Comparison of ENCODE assay signal across 20 cellular contexts in genomic region chr18:74278983-74279382, GRCh38. TPM values are rescaled to one million over a fixed set of nuclear protein-coding genes. Genes with fewer than 3 reads are reported as not detected.
A peak's percentile ranks its signal among the peaks of the same experiment; 100 is the strongest.
DNase-seq lines count a peak whose midpoint lies in the region; ATAC-seq, FAIRE-seq and TF ChIP-seq lines count a peak whose summit lies in the region.
"Had no signal": no experiment of that assay in that cellular context is flagged by ENCODE, and none has a peak within 500 bp of the region (broad histone marks: within the 10 kb centered on the region; RNA-seq: fewer than 3 reads in every experiment).

No MANE protein-coding gene starts in this region.

- H3K4me3 ChIP-seq in body of pancreas (no peak overlapping the region), HepG2 (replicated peaks in 1 of 3; ENCODE audit: insufficient read depth in 1 of 3, low read depth in 2 of 3, low read length in 3 of 3) (no peak overlapping the region), subcutaneous abdominal adipose tissue (ENCODE audit: low read depth in 1 of 5, low read length in 5 of 5) (no peak overlapping the region)
- H3K4me3 ChIP-seq: A549, HAP-1 had no signal

- CTCF ChIA-PET in HepG2 (lab: Yijun Ruan, JAX; ENCODE audit: low intra/inter-chr PET ratio, low total read pairs), result no interaction called here
- CTCF ChIA-PET in activated CD8-positive, alpha-beta memory T cell treated with anti-CD3 and anti-CD28 coated beads, Interleukin-2, amount 10 ng/mL, durations not matched to agents 7 days and 5 days (lab: Charles Lee), result no interaction called here

- peaks cover 98% of the 10 kb centered on the region for H3K79me2 ChIP-seq in HepG2 (ENCODE audit: insufficient read depth, low read length)

- no peaks in the 10 kb centered on the region for H3K36me3 Mint-ChIP-seq in activated CD8-positive, alpha-beta memory T cell treated with anti-CD3 and anti-CD28 coated beads, Interleukin-2, amount 10 ng/mL, durations not matched to agents 7 days and 5 days

- TF ChIP-seq POLR2A in body of pancreas (IDR thresholded peaks at IDR 0.05), result no peak
- no peak for TF ChIP-seq POLR2A in erythroblast (IDR thresholded peaks at IDR 0.05; ENCODE audit: low read length)
- TF ChIP-seq POLR2A in HepG2 (IDR thresholded peaks at IDR 0.05; ENCODE audit: insufficient read depth in 1 of 2, low read depth in 2 of 2, low read length in 2 of 2), result no peak

- ATAC-seq in body of pancreas, result peak; percentile 23
- ATAC-seq in HepG2, result no peak
- ATAC-seq in activated CD8-positive, alpha-beta memory T cell treated with anti-CD3 and anti-CD28 coated beads, Interleukin-2, amount 10 ng/mL, durations not matched to agents 7 days and 5 days, result no peak
- ATAC-seq: A549 had no signal

- H4K20me1 ChIP-seq in HepG2 (ENCODE audit: insufficient read depth, low read length), result peaks cover 5% of the 10 kb centered on the region; the same call in 1 of the 2 replicates

- in situ Hi-C loops in HepG2 (cut with HindIII; ENCODE audit: extremely low pct_ligation_motif_present, low pct_unique_long_range_greater_than_20kb), result loop anchor here (25.0 kb wide), 1 partner anchor 933 kb away; the partner anchor contains the start of genes PTGR3 and TSHZ1

- H3K4me2 ChIP-seq in HepG2 (ENCODE audit: low read depth, low read length), result no peak overlapping the region
- H3K4me2 ChIP-seq: A549 had no signal

- H3K4me1 Mint-ChIP-seq in activated CD8-positive, alpha-beta memory T cell treated with anti-CD3 and anti-CD28 coated beads, Interleukin-2, amount 10 ng/mL, durations not matched to agents 7 days and 5 days, result peaks cover 14% of the 10 kb centered on the region

- no peak for TF ChIP-seq EP300 in HepG2 (IDR thresholded peaks at IDR 0.05; ENCODE audit: low read depth in 2 of 2, low read length in 2 of 2)
- TF ChIP-seq EP300 in HepG2 (CRISPR knock-in tag; IDR thresholded peaks at IDR 0.05; ENCODE audit: borderline replicate concordance), result no peak

- H3K27me3 ChIP-seq in body of pancreas (no peaks in the 10 kb centered on the region), HepG2 (ENCODE audit: control insufficient read depth in 1 of 2, insufficient read depth in 2 of 2, low read length in 2 of 2) (no peaks in the 10 kb centered on the region), subcutaneous abdominal adipose tissue (ENCODE audit: control insufficient read depth in 5 of 5, insufficient read depth in 4 of 5, low read length in 5 of 5) (no peaks in the 10 kb centered on the region)

- no TSS peak for BruUV-seq in HepG2 (replicated peaks; lab: Mats Ljungman, UMichigan)

- H3K27ac ChIP-seq in body of pancreas (peak overlapping the region; percentile 34 to 95 (median 74)), HepG2 (ENCODE audit: extremely low read length, insufficient read depth, low read length) (no peak overlapping the region), subcutaneous abdominal adipose tissue (ENCODE audit: low read depth, low read length) (peak overlapping the region; percentile 71)
- H3K27ac ChIP-seq: A549 had no signal

- H3K9ac ChIP-seq in HepG2 (ENCODE audit: insufficient read depth, low read depth, low read length) (no peak overlapping the region), subcutaneous abdominal adipose tissue (ENCODE audit: low read length in 5 of 5) (no peak overlapping the region)

- TF ChIP-seq CTCF in body of pancreas (IDR thresholded peaks at IDR 0.05) (no peak), HepG2 (CRISPR knock-in tag; IDR thresholded peaks at IDR 0.05) (no peak)

- FAIRE-seq in HepG2 (lab: Jason Lieb, UNC), result no peak
- FAIRE-seq: A549, GM12891, GM19239 had no signal

- H3K9me3 ChIP-seq in body of pancreas, result no peaks in the 10 kb centered on the region
- H3K9me3 ChIP-seq in HepG2 (ENCODE audit: low read length), result no peaks in the 10 kb centered on the region
- H3K9me3 ChIP-seq in subcutaneous abdominal adipose tissue (ENCODE audit: control insufficient read depth in 5 of 5, low read length in 5 of 5), result no peaks in the 10 kb centered on the region
- H3K9me3 ChIP-seq: A549, HAP-1 had no signal

- H3K27me3 Mint-ChIP-seq in activated CD8-positive, alpha-beta memory T cell treated with anti-CD3 and anti-CD28 coated beads, Interleukin-2, amount 10 ng/mL, durations not matched to agents 7 days and 5 days, result no peaks in the 10 kb centered on the region
- H3K27me3 Mint-ChIP-seq: CD4-positive, alpha-beta memory T cell had no signal

- POLR2A ChIA-PET in HepG2 (lab: Yijun Ruan, JAX), result no interaction called here

- 72 to 82% methylated on average over 7 of the region's 7 CpGs for WGBS in body of pancreas, 2 donors
- 94% methylated on average over 7 of the region's 7 CpGs for WGBS in HepG2 (ENCODE audit: low lambda C conversion rate)

- TF ChIP-seq RAD21 in HepG2 (CRISPR knock-in tag; IDR thresholded peaks at IDR 0.05), result no peak

- H3K36me3 ChIP-seq in body of pancreas (replicated peaks in 1 of 2; ENCODE audit: insufficient read depth in 1 of 2, low read depth in 2 of 2) (no peaks in the 10 kb centered on the region), HepG2 (replicated peaks in 1 of 2; ENCODE audit: control insufficient read depth in 1 of 2, insufficient read depth in 2 of 2, low read length in 2 of 2) (peaks cover 0 to 7% of the 10 kb centered on the region in 2 experiments; a peak in 1 of 5 replicates), subcutaneous abdominal adipose tissue (ENCODE audit: control insufficient read depth in 5 of 5, insufficient read depth in 5 of 5, low read length in 5 of 5) (peaks cover 0 to 10% (median 6%) of the 10 kb centered on the region in 5 donors)
- H3K36me3 ChIP-seq: HAP-1 had no signal

- intact Hi-C loops in body of pancreas (cut with DNase I), result loop anchor here (10.0 kb wide), 1 partner anchor 84 kb away; no protein-coding TSS in a partner anchor
- intact Hi-C loops in HepG2 (cut with micrococcal nuclease; ENCODE audit: unreplicated experiment), result loop anchor here (1.0 kb wide), 1 partner anchor 13 kb away; no protein-coding TSS in a partner anchor

- DNase-seq in body of pancreas, result no peak
- DNase-seq in erythroblast (lab: John Stamatoyannopoulos, UW), result peak; percentile 53 to 60
- DNase-seq in HepG2 (ENCODE audit: low spot score), result no peak
- DNase-seq in NCI-H146 treated with DMSO at 0.1 percent for 48 hours (lab: John Stamatoyannopoulos, UW; ENCODE audit: unreplicated experiment), result no peak
- DNase-seq in activated CD8-positive, alpha-beta memory T cell treated with anti-CD3 and anti-CD28 coated beads, Interleukin-2, amount 50 U/mL, for 48 hours, result no peak
- DNase-seq in NCI-H748 treated with DMSO at 0.1 percent for 48 hours (lab: John Stamatoyannopoulos, UW), result no peak
- no peak for DNase-seq in activated CD8-positive, alpha-beta memory T cell treated with anti-CD3 and anti-CD28 coated beads, Interleukin-2, amount 10 ng/mL, durations not matched to agents 7 days and 5 days
- DNase-seq: AML-193; CD4-positive, alpha-beta memory T cell; DMS153; DMS79 had no signal

- no peak overlapping the region for H2AFZ ChIP-seq in HepG2 (ENCODE audit: low read length)

- peaks cover 90% of the 10 kb centered on the region for H3K4me1 ChIP-seq in body of pancreas
- peaks cover 84% of the 10 kb centered on the region for H3K4me1 ChIP-seq in HepG2 (ENCODE audit: insufficient read depth, low read length)
- peaks cover 19 to 82% (median 80%) of the 10 kb centered on the region in 5 donors for H3K4me1 ChIP-seq in subcutaneous abdominal adipose tissue (ENCODE audit: control insufficient read depth in 5 of 5, insufficient read depth in 5 of 5, low read length in 5 of 5)
- H3K4me1 ChIP-seq: HAP-1 had no signal

- H3K4me3 Mint-ChIP-seq in activated CD8-positive, alpha-beta memory T cell treated with anti-CD3 and anti-CD28 coated beads, Interleukin-2, amount 10 ng/mL, durations not matched to agents 7 days and 5 days, result no peak overlapping the region
- H3K4me3 Mint-ChIP-seq: CD14-positive monocyte; CD4-positive, alpha-beta memory T cell had no signal

- no peak overlapping the region for H3K27ac Mint-ChIP-seq in activated CD8-positive, alpha-beta memory T cell treated with anti-CD3 and anti-CD28 coated beads, Interleukin-2, amount 10 ng/mL, durations not matched to agents 7 days and 5 days
- H3K27ac Mint-ChIP-seq: CD14-positive monocyte had no signal

- no peaks in the 10 kb centered on the region for H3K9me3 Mint-ChIP-seq in activated CD8-positive, alpha-beta memory T cell treated with anti-CD3 and anti-CD28 coated beads, Interleukin-2, amount 10 ng/mL, durations not matched to agents 7 days and 5 days (ENCODE audit: low read depth)
- H3K9me3 Mint-ChIP-seq: CD4-positive, alpha-beta memory T cell had no signal

RNA-seq across cellular contexts. Expression of gene CYB5A, which starts 12.8 kb away (rescaled TPM):
- total RNA-seq in body of pancreas (100 to 1,000 TPM; 209 to 264 TPM), HepG2 (2016; rRNA removed; fragmentation: Illumina TruSeq; extraction: Trizol) (356 and 411 TPM in 2 replicates)
- total RNA-seq in HepG2 (2016; cell fraction: cytosol; rRNA removed; fragmentation: Illumina TruSeq; extraction: Trizol; ENCODE audit: low read depth), result 374 and 466 TPM in 2 replicates
- 373 and 443 TPM in 2 replicates for total RNA-seq in HepG2 (2016; cell fraction: insoluble cytoplasmic fraction; rRNA removed; fragmentation: Illumina TruSeq; extraction: Trizol)
- total RNA-seq in HepG2 (2016; cell fraction: membrane; rRNA removed; fragmentation: Illumina TruSeq; extraction: Trizol), result 360 and 432 TPM in 2 replicates
- 129 and 140 TPM in 2 replicates for total RNA-seq in HepG2 (2016; cell fraction: nucleus; rRNA removed; fragmentation: Illumina TruSeq; extraction: Trizol)
- polyA plus RNA-seq in HepG2 (2011; rRNA removed), result 215 and 233 TPM in 2 replicates
- 375 and 416 TPM in 2 replicates for polyA plus RNA-seq in HepG2 (2011; cell fraction: cytosol; rRNA removed)
- 94.1 and 130 TPM in 2 replicates for polyA plus RNA-seq in HepG2 (2011; cell fraction: nucleus; rRNA removed)
- polyA plus RNA-seq in HepG2 (2012), result 216 and 218 TPM in 2 replicates
- 479 and 611 TPM in 2 replicates for polyA plus RNA-seq in HepG2 (2016; cell fraction: cytosol; fragmentation: Illumina TruSeq; extraction: Trizol; ENCODE audit: low read depth)
- 473 and 479 TPM in 2 replicates for polyA plus RNA-seq in HepG2 (2016; cell fraction: insoluble cytoplasmic fraction; fragmentation: Illumina TruSeq; extraction: Trizol; ENCODE audit: low read depth)
- polyA plus RNA-seq in HepG2 (2016; cell fraction: membrane; fragmentation: Illumina TruSeq; extraction: Trizol; ENCODE audit: low read depth), result 378 and 460 TPM in 2 replicates
- 240 and 246 TPM in 2 replicates for polyA plus RNA-seq in HepG2 (2016; cell fraction: nucleus; fragmentation: Illumina TruSeq; extraction: Trizol; ENCODE audit: insufficient read depth, low read depth)
- polyA minus RNA-seq in HepG2 (2011; rRNA and poly(A)+ RNA removed; ENCODE audit: low replicate concordance), result 0.14 and 63.3 TPM in 2 replicates
- 74.5 and 95.0 TPM in 2 replicates for polyA minus RNA-seq in HepG2 (2011; cell fraction: cytosol; rRNA and poly(A)+ RNA removed)
- 40.4 and 58.9 TPM in 2 replicates for polyA minus RNA-seq in HepG2 (2011; cell fraction: nucleus; rRNA and poly(A)+ RNA removed)
- 10 to 100 TPM; 27.1 to 35.6 TPM for total RNA-seq in activated CD8-positive, alpha-beta memory T cell treated with anti-CD3 and anti-CD28 coated beads, Interleukin-2, amount 10 ng/mL, durations not matched to agents 7 days and 5 days

RNA-seq across cellular contexts. Expression of gene C18orf63, which starts 36.7 kb away (rescaled TPM):
- not detected for total RNA-seq in body of pancreas
- total RNA-seq in HepG2 (2016; rRNA removed; fragmentation: Illumina TruSeq; extraction: Trizol), result not detected in 2 replicates
- total RNA-seq in HepG2 (2016; cell fraction: cytosol; rRNA removed; fragmentation: Illumina TruSeq; extraction: Trizol; ENCODE audit: low read depth), result not detected in 2 replicates
- total RNA-seq in HepG2 (2016; cell fraction: insoluble cytoplasmic fraction; rRNA removed; fragmentation: Illumina TruSeq; extraction: Trizol), result not detected in 2 replicates
- total RNA-seq in HepG2 (2016; cell fraction: membrane; rRNA removed; fragmentation: Illumina TruSeq; extraction: Trizol), result not detected in 2 replicates
- not detected in 2 replicates for total RNA-seq in HepG2 (2016; cell fraction: nucleus; rRNA removed; fragmentation: Illumina TruSeq; extraction: Trizol)
- 0.01 TPM in 1 of 2 replicates, not detected in the other for polyA plus RNA-seq in HepG2 (2011; rRNA removed)
- polyA plus RNA-seq in HepG2 (2011; cell fraction: cytosol; rRNA removed), result not detected in 2 replicates
- not detected in 2 replicates for polyA plus RNA-seq in HepG2 (2011; cell fraction: nucleus; rRNA removed)
- polyA plus RNA-seq in HepG2 (2012), result not detected in 2 replicates
- polyA plus RNA-seq in HepG2 (2016; cell fraction: cytosol; fragmentation: Illumina TruSeq; extraction: Trizol; ENCODE audit: low read depth), result not detected in 2 replicates
- not detected in 2 replicates for polyA plus RNA-seq in HepG2 (2016; cell fraction: insoluble cytoplasmic fraction; fragmentation: Illumina TruSeq; extraction: Trizol; ENCODE audit: low read depth)
- polyA plus RNA-seq in HepG2 (2016; cell fraction: membrane; fragmentation: Illumina TruSeq; extraction: Trizol; ENCODE audit: low read depth), result not detected in 2 replicates
- not detected in 2 replicates for polyA plus RNA-seq in HepG2 (2016; cell fraction: nucleus; fragmentation: Illumina TruSeq; extraction: Trizol; ENCODE audit: insufficient read depth, low read depth)
- polyA minus RNA-seq in HepG2 (2011; rRNA and poly(A)+ RNA removed; ENCODE audit: low replicate concordance), result not detected in 2 replicates
- not detected in 2 replicates for polyA minus RNA-seq in HepG2 (2011; cell fraction: cytosol; rRNA and poly(A)+ RNA removed)
- not detected in 2 replicates for polyA minus RNA-seq in HepG2 (2011; cell fraction: nucleus; rRNA and poly(A)+ RNA removed)
- total RNA-seq in activated CD8-positive, alpha-beta memory T cell treated with anti-CD3 and anti-CD28 coated beads, Interleukin-2, amount 10 ng/mL, durations not matched to agents 7 days and 5 days, result not detected
- total RNA-seq: CD4-positive, alpha-beta memory T cell; H4; HT-29 had no signal
- polyA plus RNA-seq: A549; BJ; CD14-positive monocyte; CD4-positive, alpha-beta memory T cell had no signal

Comparison
In these comparisons a context has a peak if more than half of its experiments do, and no peak if none do; other contexts are left out.
1. DNase-seq: peak in erythroblast (2 of 2); none in body of pancreas (0 of 4), HepG2 (single experiment), NCI-H146 treated with DMSO at 0.1 percent for 48 hours (single experiment), activated CD8-positive, alpha-beta memory T cell treated with anti-CD3 and anti-CD28 coated beads, Interleukin-2, amount 50 U/mL, for 48 hours (single experiment), NCI-H748 treated with DMSO at 0.1 percent for 48 hours (single experiment) and activated CD8-positive, alpha-beta memory T cell treated with anti-CD3 and anti-CD28 coated beads, Interleukin-2, amount 10 ng/mL, durations not matched to agents 7 days and 5 days (single experiment).